Comparison of ENCODE assay signal across 14 cellular contexts in genomic region chr12:114403044-114403689, GRCh38. TPM values are rescaled to one million over a fixed set of nuclear protein-coding genes. Genes with fewer than 3 reads are reported as not detected.
A peak's percentile ranks its signal among the peaks of the same experiment; 100 is the strongest.
DNase-seq lines count a peak whose midpoint lies in the region; ATAC-seq and TF ChIP-seq lines count a peak whose summit lies in the region.
"Had no signal": no experiment of that assay in that cellular context is flagged by ENCODE, and none has a peak within 500 bp of the region (broad histone marks: within the 10 kb centered on the region; RNA-seq: fewer than 3 reads in every experiment).

No MANE protein-coding gene starts in this region.

- intact Hi-C loops in left ventricle myocardium inferior (cut with micrococcal nuclease) = no loop called here
- intact Hi-C loops in CD4-positive, alpha-beta T cell (cut with DNase I, micrococcal nuclease) = loop anchor here in 1 of 2 experiments (2.0 kb wide), 1 partner anchor 20 kb away; no protein-coding TSS in a partner anchor

- POLR2A ChIA-PET in CD4-positive, alpha-beta T cell (lab: Charles Lee) = no interaction called here

- H3K36me3 Mint-ChIP-seq in CD4-positive, alpha-beta T cell (ENCODE audit: low read depth) = no peaks in the 10 kb centered on the region

- no peaks in the 10 kb centered on the region for H3K9me3 Mint-ChIP-seq in CD4-positive, alpha-beta T cell

- no peaks in the 10 kb centered on the region for H3K4me1 Mint-ChIP-seq in CD4-positive, alpha-beta T cell (ENCODE audit: low read depth)

- in situ Hi-C loops in GM13977 (cut with MboI; ENCODE audit: low pct_unique_long_range_greater_than_20kb, low sequenced_read_pairs, unreplicated experiment) = loop anchor here (25.0 kb wide), 2 partner anchors 284 to 941 kb away; partner anchors contain the start of genes LHX5 and TBX3

- no peak for ATAC-seq in CD4-positive, alpha-beta T cell (ENCODE audit: poor library complexity)
- no peak for ATAC-seq in HG03442 (IDR thresholded peaks at IDR 0.05; ENCODE audit: unreplicated experiment)

- CTCF ChIA-PET in CD4-positive, alpha-beta T cell (lab: Charles Lee) = no interaction called here

- TF ChIP-seq CTCF in GM13977 (IDR thresholded peaks at IDR 0.05; ENCODE audit: extremely low read depth, insufficient read depth, missing control alignments) (no peak), WI38 (IDR thresholded peaks at IDR 0.05; ENCODE audit: low read depth, low read length) (peak; percentile 49), left ventricle myocardium inferior (IDR thresholded peaks at IDR 0.05; ENCODE audit: borderline replicate concordance) (peak; percentile 58)
- no peak for TF ChIP-seq CTCF in CD4-positive, alpha-beta T cell (IDR thresholded peaks at IDR 0.05)

- H3K27ac ChIP-seq in left ventricle myocardium inferior (replicated peaks) = peak overlapping the region; percentile 94
- no peak overlapping the region for H3K27ac ChIP-seq in CD4-positive, alpha-beta T cell (ENCODE audit: low read depth, low read length)
- H3K27ac ChIP-seq: KMS-11, neutrophil had no signal

- peaks cover 95% of the 10 kb centered on the region for H3K27me3 Mint-ChIP-seq in CD4-positive, alpha-beta T cell

- H3K27me3 ChIP-seq in left ventricle myocardium inferior (ENCODE audit: low read depth) = peaks cover 97% of the 10 kb centered on the region
- H3K27me3 ChIP-seq in CD4-positive, alpha-beta T cell (ENCODE audit: control insufficient read depth, insufficient read depth, low read length) = peaks cover 98% of the 10 kb centered on the region

- DNase-seq in GM13977 (ENCODE audit: low spot score) (peak; percentile 12), left ventricle myocardium inferior (peak; percentile 50), retina (peak; percentile 90), DMS53 treated with DMSO at 0.1 percent for 48 hours (lab: John Stamatoyannopoulos, UW; ENCODE audit: unreplicated experiment) (no peak)
- DNase-seq in CD4-positive, alpha-beta T cell = no peak
- DNase-seq: activated gamma-delta T cell; NCI-H2171 treated with DMSO at 0.1 percent for 48 hours; stimulated activated CD4-positive, alpha-beta T cell treated with anti-CD3 and anti-CD28 coated beads, Interleukin-2, amount 100 ng/mL, for 48 hours; substantia nigra had no signal

- H3K4me3 Mint-ChIP-seq in CD4-positive, alpha-beta T cell = no peak overlapping the region

- H3K4me1 ChIP-seq in left ventricle myocardium inferior = peaks cover 64% of the 10 kb centered on the region

- H3K4me3 ChIP-seq in WI38 (ENCODE audit: low read depth, low read length) (peak overlapping the region; percentile 91), left ventricle myocardium inferior (peak overlapping the region; percentile 82)

- H3K27ac Mint-ChIP-seq in CD4-positive, alpha-beta T cell = no peak overlapping the region

- no peaks in the 10 kb centered on the region for H3K9me3 ChIP-seq in left ventricle myocardium inferior (replicated peaks)
- no peaks in the 10 kb centered on the region for H3K9me3 ChIP-seq in CD4-positive, alpha-beta T cell (ENCODE audit: control insufficient read depth, low read length)
- H3K9me3 ChIP-seq: neutrophil had no signal

- H3K36me3 ChIP-seq in left ventricle myocardium inferior = peaks cover 15% of the 10 kb centered on the region
- H3K36me3 ChIP-seq: neutrophil had no signal

RNA-seq across cellular contexts. Expression of gene TBX5, which starts 2.8 kb away (rescaled TPM):
- 75.1 TPM for total RNA-seq in left ventricle myocardium inferior
- total RNA-seq in CD4-positive, alpha-beta T cell = not detected
- total RNA-seq: dermis microvascular lymphatic vessel endothelial cell had no signal

Comparison
In these comparisons a context has a peak if more than half of its experiments do, and no peak if none do; other contexts are left out.
1. DNase-seq: peak in GM13977 (single experiment), left ventricle myocardium inferior (single experiment) and retina (single experiment); none in DMS53 treated with DMSO at 0.1 percent for 48 hours (single experiment) and CD4-positive, alpha-beta T cell (0 of 10).
2. CTCF ChIP-seq: peak in WI38 (single experiment) and left ventricle myocardium inferior (single experiment); none in GM13977 (single experiment) and CD4-positive, alpha-beta T cell (single experiment).
3. RNA of gene TBX5, which starts 2.8 kb away (total RNA-seq): 75.1 TPM in left ventricle myocardium inferior (single experiment); not detected in CD4-positive, alpha-beta T cell; every median in the first group is over 10 times any median in the second.